In genomic region chr5:139774980-139775654, GRCh38 we compare ENCODE assay signal across 7 cellular contexts. TPM values are rescaled to one million over a fixed set of nuclear protein-coding genes. Genes with fewer than 3 reads are reported as not detected.
DNase-seq lines count a peak whose midpoint lies in the region; ATAC-seq, FAIRE-seq and TF ChIP-seq lines count a peak whose summit lies in the region.

No MANE protein-coding gene starts in this region.

- TF ChIP-seq POLR2A in H1 (IDR thresholded peaks at IDR 0.05; ENCODE audit: control extremely low read depth in 1 of 2, low read depth in 2 of 2, low read length in 2 of 2) = no peak

- no peak overlapping the region for H3K56ac ChIP-seq in H1 (replicated peaks; ENCODE audit: insufficient read length, low read depth, low read length)

- peaks cover 0 to 5% (median 4%) of the 10 kb centered on the region in 4 experiments; a peak in 4 of 7 replicates for H3K4me1 ChIP-seq in H1 (replicated peaks in 1 of 4; ENCODE audit: control insufficient read depth in 3 of 4, insufficient read depth in 4 of 4, low read length in 3 of 4)

- no peak overlapping the region for H3K14ac ChIP-seq in H1 (ENCODE audit: insufficient read length)

- peak overlapping the region; percentile 18; the same call in 1 of the 2 replicates for H2BK12ac ChIP-seq in H1 (ENCODE audit: low read depth, low read length)

- peak overlapping the region; percentile 79 for H4K91ac ChIP-seq in H1 (replicated peaks; ENCODE audit: insufficient read length, low read length)

- no peak overlapping the region for H3K23ac ChIP-seq in H1 (ENCODE audit: insufficient read length)

- peak in 2 of 3 experiments; percentile 96 to 97; a peak in 3 of 4 replicates for TF ChIP-seq CTCF in H1 (IDR thresholded peaks at IDR 0.05; ENCODE audit: control extremely low read depth in 1 of 3, insufficient read depth in 1 of 3, low read depth in 1 of 3, low read length in 3 of 3)

- TF ChIP-seq RAD21 in H1 (IDR thresholded peaks at IDR 0.05 in 1 of 2, conservative IDR thresholded peaks at IDR 0.05 in 1 of 2; ENCODE audit: low read depth in 2 of 2, low read length in 2 of 2) = peak; percentile 61 to 73

- DNase-seq in NCI-H82 treated with DMSO at 0.1 percent for 48 hours (lab: John Stamatoyannopoulos, UW; ENCODE audit: unreplicated experiment) (peak; percentile 23), H1 (ENCODE audit: low read depth in 1 of 2, low spot score in 2 of 2) (peak; percentile 63 to 100), mucosa of gallbladder (ENCODE audit: low spot score) (peak; percentile 64)
- DNase-seq in activated CD8-positive, alpha-beta memory T cell treated with anti-CD3 and anti-CD28 coated beads for 1 hour (ENCODE audit: extremely low read depth in 1 of 2, low read depth in 1 of 2) = peak; percentile 51 to 70
- DNase-seq in stimulated activated CD8-positive, alpha-beta memory T cell treated with anti-CD3 and anti-CD28 coated beads, Interleukin-7, amount 100 ng/mL, for 48 hours (ENCODE audit: extremely low read depth in 1 of 2, low read depth in 1 of 2) = peak; percentile 60 to 70

- no peaks in the 10 kb centered on the region for H3K79me1 ChIP-seq in H1 (ENCODE audit: low read depth, low read length)

- no peak overlapping the region for H2BK120ac ChIP-seq in H1 (replicated peaks; ENCODE audit: low read depth, low read length)

- no peak overlapping the region for H2BK5ac ChIP-seq in H1 (ENCODE audit: low read depth, low read length)

- no peak overlapping the region for H2AK5ac ChIP-seq in H1 (ENCODE audit: low read depth, low read length)

- CTCF ChIA-PET in H1 (lab: Charles Lee; ENCODE audit: partially characterized antibody) = interaction anchor here (0.6 to 15.7 kb wide), 57 partner anchors 9 to 575 kb away, joined by 3 to 385 read pairs (median 4); partner anchors contain the start of gene PSD2

- H4K5ac ChIP-seq in H1 (ENCODE audit: insufficient read length, low read depth, low read length) = no peak overlapping the region

- no peaks in the 10 kb centered on the region for H4K20me1 ChIP-seq in H1 (replicated peaks in 1 of 2; ENCODE audit: control insufficient read depth in 1 of 2, insufficient read depth in 2 of 2, low read length in 2 of 2)

- peak; percentile 87 for ATAC-seq in GM18498 (IDR thresholded peaks at IDR 0.05; ENCODE audit: unreplicated experiment)
- peak; percentile 84 for ATAC-seq in HG02973 (IDR thresholded peaks at IDR 0.05; ENCODE audit: unreplicated experiment)

- no peak for TF ChIP-seq EP300 in H1 (IDR thresholded peaks at IDR 0.05; ENCODE audit: borderline replicate concordance in 1 of 2, low read depth in 2 of 2, low read length in 2 of 2)

- no peak for FAIRE-seq in H1 (lab: Jason Lieb, UNC)

- H3K79me2 ChIP-seq in H1 (ENCODE audit: control insufficient read depth in 1 of 2, insufficient read depth in 2 of 2, low read length in 2 of 2) = no peaks in the 10 kb centered on the region

- H2BK20ac ChIP-seq in H1 (ENCODE audit: low read length) = no peak overlapping the region

- no peaks in the 10 kb centered on the region for H3K36me3 ChIP-seq in H1 (ENCODE audit: control insufficient read depth in 2 of 4, insufficient read depth in 4 of 4, low read length in 3 of 4)

- peaks cover 0 to 5% (median 2%) of the 10 kb centered on the region in 4 experiments; a peak in 3 of 7 replicates for H3K27me3 ChIP-seq in H1 (replicated peaks in 1 of 4; ENCODE audit: control insufficient read depth in 3 of 4, extremely low read depth in 1 of 4, insufficient read depth in 3 of 4, low read length in 3 of 4)

- 43% methylated on average over 21 of the region's 32 CpGs; no CpG with 5 or more reads in 1 of the 2 experiments for WGBS in H1 (ENCODE audit: extremely low coverage in 1 of 2, insufficient coverage in 1 of 2, insufficient read length in 1 of 2, insufficient replicate concordance in 2 of 2, low coverage in 1 of 2, low lambda C conversion rate in 2 of 2, missing lambda C conversion rate in 1 of 2), 2 experiments

- H3K9me3 ChIP-seq in H1 (ENCODE audit: insufficient read depth in 2 of 2, low read depth in 1 of 2, low read length in 1 of 2) = no peaks in the 10 kb centered on the region

- H3K9ac ChIP-seq in H1 (replicated peaks in 1 of 4; ENCODE audit: extremely low read depth in 1 of 4, low read depth in 3 of 4, low read length in 3 of 4) = no peak overlapping the region

- peak overlapping the region; percentile 90 for H4K8ac ChIP-seq in H1 (ENCODE audit: extremely low read depth, insufficient read depth, low read length)

- H3K27ac ChIP-seq in H1 (ENCODE audit: low read depth, low read length) = no peak overlapping the region

- peak overlapping the region; percentile 84; the same call in 1 of the 2 replicates for H2AFZ ChIP-seq in H1 (ENCODE audit: low read length)

- peak overlapping the region in 1 of 2 experiments; percentile 41; a peak in 3 of 4 replicates for H3K4me2 ChIP-seq in H1 (ENCODE audit: insufficient read depth in 1 of 2, low read depth in 2 of 2, low read length in 2 of 2)

- H3K18ac ChIP-seq in H1 (ENCODE audit: extremely low read depth, low read length) = peak overlapping the region; percentile 0; the same call in 1 of the 2 replicates

- H3K23me2 ChIP-seq in H1 (ENCODE audit: low read depth, low read length) = no peaks in the 10 kb centered on the region; the same call in 1 of the 2 replicates

- peak overlapping the region in 1 of 4 experiments; percentile 28; a peak in 1 of 8 replicates for H3K4me3 ChIP-seq in H1 (ENCODE audit: extremely low read depth in 1 of 4, insufficient read depth in 2 of 4, low read depth in 3 of 4, low read length in 4 of 4)

- peak overlapping the region; percentile 55 for H3K4ac ChIP-seq in H1 (replicated peaks; ENCODE audit: insufficient read length, low read depth, low read length)

- POLR2A ChIA-PET in H1 (lab: Charles Lee; ENCODE audit: partially characterized antibody) = interaction anchor here (1.0 to 2.1 kb wide), 4 partner anchors 64 to 139 kb away, joined by 3 to 5 read pairs (median 4); no protein-coding TSS in a partner anchor

- H2BK15ac ChIP-seq in H1 (ENCODE audit: low read length) = peak overlapping the region; percentile 3; the same call in 1 of the 2 replicates

TF ChIP-seq in H1, 55 proteins besides CTCF, POLR2A, EP300 and RAD21 (continues in another document):
- TF ChIP-seq TAF1 (IDR thresholded peaks at IDR 0.05; ENCODE audit: low read depth, low read length) (peak; percentile 27; the same call in 1 of the 2 replicates), MAX (IDR thresholded peaks at IDR 0.05) (peak; percentile 32; the same call in 1 of the 2 replicates), EZH2 (IDR thresholded peaks at IDR 0.05; ENCODE audit: low read depth, low read length, severe bottlenecking) (no peak), POLR2AphosphoS5 (IDR thresholded peaks at IDR 0.05; ENCODE audit: low read depth, low read length) (no peak), KDM4A (IDR thresholded peaks at IDR 0.05; ENCODE audit: low read depth, low read length, severe bottlenecking) (no peak), SIX5 (IDR thresholded peaks at IDR 0.05; ENCODE audit: low read depth, low read length) (no peak), SIN3A (conservative IDR thresholded peaks at IDR 0.05 in 1 of 2, IDR thresholded peaks at IDR 0.05 in 1 of 2; ENCODE audit: low read depth in 1 of 2, low read length in 2 of 2) (0 out of 4 replicates have a peak, but pooled peaks of 1 of the 2 experiments have one; percentile 35), CHD1 (IDR thresholded peaks at IDR 0.05; ENCODE audit: low read depth, low read length) (no peak)

RNA-seq across cellular contexts. Expression of gene PSD2, which starts 20.5 kb away (rescaled TPM):
- total RNA-seq in H1 (2021; fragmentation: NEBNext Ultra II Directional; extraction: Animal tissue kit (Norgen Biotek cat#: 25700)) = 0.06 and 0.13 TPM in 2 replicates
- 0.14 and 0.25 TPM in 2 replicates for polyA plus RNA-seq in H1 (2011; rRNA removed)
- polyA plus RNA-seq in H1 (2011; cell fraction: cytosol; rRNA removed) = 0.23 TPM
- 0.48 TPM for polyA plus RNA-seq in H1 (2011; cell fraction: nucleus; rRNA removed)
- polyA plus RNA-seq in H1 (2012, experiment 1 of 2) = 0.09 to 0.24 TPM (median 0.15 TPM) in 4 replicates
- 0.14 TPM for polyA plus RNA-seq in H1 (2012, experiment 2 of 2)
- 0.06 TPM for polyA plus RNA-seq in H1 (2013, experiment 1 of 2)
- polyA plus RNA-seq in H1 (2013, experiment 2 of 2) = 0.09 TPM
- polyA minus RNA-seq in H1 (2011; rRNA and poly(A)+ RNA removed) = 0.17 TPM in 1 of 2 replicates, not detected in the other
- polyA minus RNA-seq in H1 (2011; cell fraction: cytosol; rRNA and poly(A)+ RNA removed) = not detected
- polyA minus RNA-seq in H1 (2011; cell fraction: nucleus; rRNA and poly(A)+ RNA removed) = 0.20 TPM
- total RNA-seq in mucosa of gallbladder = 0.23 TPM

Comparison
In these comparisons a context has a peak if more than half of its experiments do, and no peak if none do; other contexts are left out.
1. DNase-seq: peak in every context shown above with its lines; median percentile 82 in H1; 65 in stimulated activated CD8-positive, alpha-beta memory T cell treated with anti-CD3 and anti-CD28 coated beads, Interleukin-7, amount 100 ng/mL, for 48 hours; 64 in mucosa of gallbladder; 60 in activated CD8-positive, alpha-beta memory T cell treated with anti-CD3 and anti-CD28 coated beads for 1 hour; 23 in NCI-H82 treated with DMSO at 0.1 percent for 48 hours.